Comparison of ENCODE assay signal across 8 cellular contexts in the genomic region with DNA sequence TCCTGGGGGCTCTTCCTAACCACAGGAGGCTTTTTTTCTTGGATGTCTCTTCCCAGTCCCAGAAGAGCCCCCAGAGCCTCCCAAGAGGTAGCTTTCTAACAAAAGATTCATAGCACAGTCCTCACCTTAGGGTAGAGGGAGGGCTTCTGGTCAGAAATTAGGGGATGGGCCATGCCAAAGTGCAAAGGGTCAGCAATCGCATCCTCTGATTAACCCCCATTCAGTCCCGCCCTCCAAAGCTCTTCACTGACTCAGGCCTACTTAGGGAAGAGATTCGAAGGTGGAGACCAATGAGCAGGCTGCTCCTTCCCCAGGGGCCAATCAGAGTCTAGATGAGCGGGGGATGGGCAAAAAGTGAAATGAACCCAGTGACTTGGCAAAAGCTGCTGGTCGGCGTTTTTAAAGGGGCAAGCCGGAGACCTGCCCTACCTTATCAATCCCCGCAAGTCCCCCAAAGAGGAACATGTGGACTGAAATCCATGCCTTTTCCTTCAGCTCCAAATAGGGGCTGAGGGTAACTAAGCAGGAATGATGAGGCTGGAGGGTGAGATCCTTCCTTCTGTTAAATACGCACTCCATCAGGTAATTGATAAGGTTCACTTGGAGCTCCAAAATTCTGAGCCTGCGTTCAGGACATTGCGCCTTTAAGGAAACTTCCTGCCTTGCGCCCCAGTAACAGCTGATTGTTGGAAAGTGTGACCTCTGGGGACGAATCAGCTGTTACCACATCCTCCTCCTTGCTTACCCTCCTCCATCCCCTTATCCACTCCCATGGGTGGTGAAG. TPM values are rescaled to one million over a fixed set of nuclear protein-coding genes. Genes with fewer than 3 reads are reported as not detected.
DNase-seq lines count a peak whose midpoint lies in the region; ATAC-seq and TF ChIP-seq lines count a peak whose summit lies in the region.

No MANE protein-coding gene starts in this region.

- peak overlapping the region; percentile 52 for H3K27ac ChIP-seq in CD8-positive, alpha-beta T cell (ENCODE audit: low read depth, low read length)

- H3K9ac ChIP-seq in endocrine pancreas (ENCODE audit: control insufficient read depth, insufficient read depth, low read length): peak overlapping the region; percentile 97

- peaks cover 2% of the 10 kb centered on the region for H3K27me3 Mint-ChIP-seq in CD8-positive, alpha-beta T cell (ENCODE audit: low read depth)
- peaks cover 5% of the 10 kb centered on the region for H3K27me3 Mint-ChIP-seq in memory B cell

- H3K36me3 ChIP-seq in CD8-positive, alpha-beta T cell (ENCODE audit: insufficient read depth, low read length): no peaks in the 10 kb centered on the region
- no peaks in the 10 kb centered on the region for H3K36me3 ChIP-seq in endocrine pancreas (ENCODE audit: control insufficient read depth, insufficient read depth, low read length)

- POLR2A ChIA-PET in CD8-positive, alpha-beta T cell (lab: Charles Lee): interaction anchor here (0.6 to 2.6 kb wide), 19 partner anchors 9 to 549 kb away, joined by 3 to 17 read pairs (median 4); partner anchors contain the start of genes HIC1, RILP, RPA1 and SERPINF1

- H3K27ac Mint-ChIP-seq in CD8-positive, alpha-beta T cell: peak overlapping the region; percentile 90
- H3K27ac Mint-ChIP-seq in memory B cell: peak overlapping the region; percentile 94

- TF ChIP-seq CTCF in CD8-positive, alpha-beta T cell (IDR thresholded peaks at IDR 0.05): no peak

- peak overlapping the region; percentile 94 for H3K4me3 Mint-ChIP-seq in CD8-positive, alpha-beta T cell
- peak overlapping the region; percentile 96 for H3K4me3 Mint-ChIP-seq in memory B cell

- CTCF ChIA-PET in CD8-positive, alpha-beta T cell (lab: Charles Lee): interaction anchor here (0.8 to 9.6 kb wide), 11 partner anchors 39 to 423 kb away, joined by 3 to 144 read pairs (median 4); no protein-coding TSS in a partner anchor

- H3K27me3 ChIP-seq in CD8-positive, alpha-beta T cell (ENCODE audit: insufficient read depth, low read length): peaks cover 4% of the 10 kb centered on the region
- no peaks in the 10 kb centered on the region for H3K27me3 ChIP-seq in endocrine pancreas (ENCODE audit: control insufficient read depth, insufficient read depth, low read length)

- peak; percentile 47 to 82 (median 72) for DNase-seq in CD8-positive, alpha-beta T cell
- DNase-seq in HT1080 (ENCODE audit: low read depth) (peak; percentile 99), NOMO-1 treated with DMSO at 0.1 percent for 48 hours (lab: John Stamatoyannopoulos, UW; ENCODE audit: unreplicated experiment) (peak; percentile 100), memory B cell (ENCODE audit: low spot score in 2 of 2) (peak; percentile 67 to 81)
- peak in 2 of 3 experiments; percentile 67 to 68 for DNase-seq in activated CD8-positive, alpha-beta memory T cell treated with anti-CD3 and anti-CD28 coated beads for 48 hours (ENCODE audit: low read depth in 2 of 3, low spot score in 2 of 3)
- peak; percentile 73 for DNase-seq in stimulated activated CD8-positive, alpha-beta memory T cell treated with anti-CD3 and anti-CD28 coated beads, Interleukin-12 subunit alpha, Interleukin-12 subunit beta, amount 100 ng/mL, for 1 hour (ENCODE audit: low read depth)

- peaks cover 25% of the 10 kb centered on the region for H3K4me1 Mint-ChIP-seq in CD8-positive, alpha-beta T cell (ENCODE audit: low read depth)
- H3K4me1 Mint-ChIP-seq in memory B cell: peaks cover 22% of the 10 kb centered on the region

- no peaks in the 10 kb centered on the region for H3K36me3 Mint-ChIP-seq in CD8-positive, alpha-beta T cell
- no peaks in the 10 kb centered on the region for H3K36me3 Mint-ChIP-seq in memory B cell

- intact Hi-C loops in CD8-positive, alpha-beta T cell (cut with DNase I, micrococcal nuclease): loop anchor here (1.0 to 10.0 kb wide), 14 partner anchors 7 to 588 kb away; partner anchors contain the start of genes DPH1 (in 2 of the 2), PITPNA (in 2 of the 2), PRPF8 (in 2 of the 2) and RILP (in 2 of the 2)

- peak overlapping the region; percentile 72 for H3K4me3 ChIP-seq in CD8-positive, alpha-beta T cell (ENCODE audit: low read depth, low read length)
- H3K4me3 ChIP-seq in endocrine pancreas (ENCODE audit: control insufficient read depth, insufficient read depth, low read length): peak overlapping the region; percentile 63

- peaks cover 29% of the 10 kb centered on the region for H3K4me1 ChIP-seq in CD8-positive, alpha-beta T cell (ENCODE audit: insufficient read depth, low read length)
- no peaks in the 10 kb centered on the region for H3K4me1 ChIP-seq in endocrine pancreas (ENCODE audit: control insufficient read depth, insufficient read depth, low read length)

- no peaks in the 10 kb centered on the region for H3K9me3 Mint-ChIP-seq in CD8-positive, alpha-beta T cell
- no peaks in the 10 kb centered on the region for H3K9me3 Mint-ChIP-seq in memory B cell

- H3K9me3 ChIP-seq in CD8-positive, alpha-beta T cell (ENCODE audit: low read length): no peaks in the 10 kb centered on the region
- H3K9me3 ChIP-seq in endocrine pancreas (ENCODE audit: control insufficient read depth, low read length): no peaks in the 10 kb centered on the region

- ATAC-seq in CD8-positive, alpha-beta T cell: peak; percentile 19
- ATAC-seq in GM19467 (IDR thresholded peaks at IDR 0.05; ENCODE audit: unreplicated experiment) (peak; percentile 33), memory B cell (ENCODE audit: low read depth) (peak; percentile 46)

RNA-seq across cellular contexts. Expression of gene TLCD2, which starts 6.9 kb away (rescaled TPM):
- total RNA-seq in CD8-positive, alpha-beta T cell: under 1 TPM; 0.11 to 0.14 TPM
- 0.37 and 0.64 TPM in 2 replicates for total RNA-seq in HT1080 (2014; rRNA removed; shearing (Covaris generic))
- 1.5 and 1.6 TPM in 2 replicates for polyA plus RNA-seq in HT1080 (2015; cell fraction: cytosol; rRNA removed)
- polyA plus RNA-seq in HT1080 (2015; cell fraction: nucleus; rRNA removed): 1.3 and 1.4 TPM in 2 replicates

RNA-seq across cellular contexts. Expression of gene WDR81, which starts 7.4 kb away (rescaled TPM):
- total RNA-seq in CD8-positive, alpha-beta T cell: 10 to 100 TPM; 18.9 to 20.4 TPM
- 8.3 and 9.9 TPM in 2 replicates for total RNA-seq in HT1080 (2014; rRNA removed; shearing (Covaris generic))
- 8.5 and 8.6 TPM in 2 replicates for polyA plus RNA-seq in HT1080 (2015; cell fraction: cytosol; rRNA removed)
- polyA plus RNA-seq in HT1080 (2015; cell fraction: nucleus; rRNA removed): 29.7 and 32.5 TPM in 2 replicates

RNA-seq across cellular contexts. Expression of gene SERPINF2, which starts 25.6 kb away (rescaled TPM):
- total RNA-seq in CD8-positive, alpha-beta T cell: under 1 TPM; 0.22 to 0.28 TPM
- total RNA-seq in HT1080 (2014; rRNA removed; shearing (Covaris generic)): 2.0 and 2.9 TPM in 2 replicates
- 0.28 and 0.57 TPM in 2 replicates for polyA plus RNA-seq in HT1080 (2015; cell fraction: cytosol; rRNA removed)
- 0.12 and 0.41 TPM in 2 replicates for polyA plus RNA-seq in HT1080 (2015; cell fraction: nucleus; rRNA removed)

RNA-seq across cellular contexts. Expression of gene PRPF8, which starts 32.4 kb away (rescaled TPM):
- total RNA-seq in CD8-positive, alpha-beta T cell: 100 to 1,000 TPM; 572 to 611 TPM
- 107 and 117 TPM in 2 replicates for total RNA-seq in HT1080 (2014; rRNA removed; shearing (Covaris generic))
- polyA plus RNA-seq in HT1080 (2015; cell fraction: cytosol; rRNA removed): 95.3 and 107 TPM in 2 replicates
- 341 and 342 TPM in 2 replicates for polyA plus RNA-seq in HT1080 (2015; cell fraction: nucleus; rRNA removed)

RNA-seq across cellular contexts. Expression of gene SERPINF1, which starts 44.8 kb away (rescaled TPM):
- total RNA-seq in CD8-positive, alpha-beta T cell: 10 to 100 TPM; 19.7 to 20.2 TPM
- 2.0 and 2.6 TPM in 2 replicates for total RNA-seq in HT1080 (2014; rRNA removed; shearing (Covaris generic))
- polyA plus RNA-seq in HT1080 (2015; cell fraction: cytosol; rRNA removed): 0.08 and 0.78 TPM in 2 replicates
- 1.7 and 2.7 TPM in 2 replicates for polyA plus RNA-seq in HT1080 (2015; cell fraction: nucleus; rRNA removed)

Comparison
In these comparisons a context has a peak if more than half of its experiments do, and no peak if none do; other contexts are left out.
1. Peak in every context shown above with its lines: DNase-seq, ATAC-seq, H3K4me3 ChIP-seq and H3K27ac ChIP-seq.